ENCODE assay signal across 16 cellular contexts in genomic region chr5:103667068-103667467, GRCh38.
DNase-seq lines count a peak whose midpoint lies in the region; ATAC-seq and TF ChIP-seq lines count a peak whose summit lies in the region.
"Had no signal": no experiment of that assay in that cellular context is flagged by ENCODE, and none has a peak within 500 bp of the region (broad histone marks: within the 10 kb centered on the region; RNA-seq: fewer than 3 reads in every experiment).

No MANE protein-coding gene starts in this region.

- no peaks in the 10 kb centered on the region for H4K20me1 ChIP-seq in GM23338 (replicated peaks; ENCODE audit: insufficient read depth)
- H4K20me1 ChIP-seq in PC-9 (ENCODE audit: insufficient read depth) = no peaks in the 10 kb centered on the region

- CTCF ChIA-PET in PC-9 (lab: Charles Lee) = no interaction called here

- H3K36me3 ChIP-seq in GM23338 (ENCODE audit: insufficient read depth) (peaks cover 4% of the 10 kb centered on the region), PC-9 (ENCODE audit: low read depth) (no peaks in the 10 kb centered on the region)

- peaks cover 14% of the 10 kb centered on the region for H3K36me3 Mint-ChIP-seq in GM23338 (ENCODE audit: low read depth)

- intact Hi-C loops in PC-9 (cut with micrococcal nuclease; ENCODE audit: unreplicated experiment) = no loop called here

- H3K4me1 ChIP-seq in GM23338 (ENCODE audit: insufficient read depth) (no peaks in the 10 kb centered on the region), PC-9 (replicated peaks; ENCODE audit: insufficient read depth) (peaks cover 12% of the 10 kb centered on the region)

- peaks cover 22% of the 10 kb centered on the region for H3K9me3 Mint-ChIP-seq in GM23338

- no peak overlapping the region for H3K4me3 Mint-ChIP-seq in GM23338

- no peaks in the 10 kb centered on the region for H3K27me3 Mint-ChIP-seq in GM23338 (ENCODE audit: insufficient read depth, low read depth, poor library complexity)

- no peaks in the 10 kb centered on the region for H3K9me3 ChIP-seq in PC-9 (ENCODE audit: insufficient read depth, low read depth)

- POLR2A ChIA-PET in PC-9 (lab: Charles Lee; ENCODE audit: unreplicated experiment) = no interaction called here

- no peaks in the 10 kb centered on the region for H3K4me1 Mint-ChIP-seq in GM23338

- BruUV-seq in PC-9 (replicated peaks; lab: Mats Ljungman, UMichigan) = no TSS peak

- H2AFZ ChIP-seq in GM23338 (peak overlapping the region; percentile 61; the same call in 1 of the 2 replicates), PC-9 (no peak overlapping the region)

- H3K27ac Mint-ChIP-seq in GM23338 = no peak overlapping the region

- no peaks in the 10 kb centered on the region for H3F3A ChIP-seq in GM23338 (replicated peaks; ENCODE audit: low read depth)
- no peaks in the 10 kb centered on the region for H3F3A ChIP-seq in PC-9 (ENCODE audit: insufficient read depth, low read depth)

- no peak for ATAC-seq in GM23338
- ATAC-seq: K562 had no signal

- TF ChIP-seq CTCF in GM23338 (conservative IDR thresholded peaks at IDR 0.05; ENCODE audit: low read depth in 2 of 2) (no peak), PC-9 (conservative IDR thresholded peaks at IDR 0.05) (no peak), fibroblast of mammary gland (conservative IDR thresholded peaks at IDR 0.05; ENCODE audit: control insufficient read depth, insufficient read depth, low read depth, low read length) (no peak)

- no peaks in the 10 kb centered on the region for H3K27me3 ChIP-seq in GM23338 (ENCODE audit: insufficient read depth)
- no peaks in the 10 kb centered on the region for H3K27me3 ChIP-seq in PC-9 (ENCODE audit: insufficient read depth, low read depth)

- no peaks in the 10 kb centered on the region for H3K79me2 ChIP-seq in GM23338 (replicated peaks; ENCODE audit: insufficient read depth)
- no peaks in the 10 kb centered on the region for H3K79me2 ChIP-seq in PC-9 (ENCODE audit: low read depth)

- H3K27ac ChIP-seq in GM23338 (ENCODE audit: low read depth) (no peak overlapping the region), PC-9 (no peak overlapping the region)
- H3K27ac ChIP-seq: C4-2B had no signal

- H3K4me3 ChIP-seq in GM23338 = no peak overlapping the region
- no peak overlapping the region for H3K4me3 ChIP-seq in PC-9
- no peak overlapping the region for H3K4me3 ChIP-seq in fibroblast of mammary gland (ENCODE audit: control insufficient read depth, low read depth, low read length)
- H3K4me3 ChIP-seq: K562 had no signal

- H3K4me2 ChIP-seq in GM23338 = no peak overlapping the region
- H3K4me2 ChIP-seq in PC-9 = peak overlapping the region; percentile 21; the same call in 1 of the 2 replicates

- DNase-seq in GM23338 (ENCODE audit: low spot score) (no peak), PC-9 (no peak), fibroblast of mammary gland (ENCODE audit: low read depth) (peak; percentile 55), pulmonary artery endothelial cell (ENCODE audit: low read depth, low spot score) (peak; percentile 17), GDM1 (lab: John Stamatoyannopoulos, UW) (no peak), KG1 (lab: John Stamatoyannopoulos, UW) (no peak), NOMO-1 treated with dmso at 0.1 percent for 144 hours (lab: John Stamatoyannopoulos, UW; ENCODE audit: unreplicated experiment) (no peak)
- DNase-seq in activated CD4-positive, alpha-beta T cell treated with anti-CD3 and anti-CD28 coated beads, Interleukin-2, amount 50 U/mL, for 48 hours = no peak
- DNase-seq: activated naive CD4-positive, alpha-beta T cell treated with Interleukin-2 at 50 U/mL for 16 hours; central memory CD4-positive, alpha-beta T cell; head of caudate nucleus; kidney; NCI-H1417 treated with DMSO at 0.1 percent for 48 hours; NCI-H2227 treated with DMSO at 0.1 percent for 48 hours had no signal

- H3K9me2 ChIP-seq in GM23338 (ENCODE audit: insufficient read depth) (no peaks in the 10 kb centered on the region), PC-9 (ENCODE audit: insufficient read depth) (no peaks in the 10 kb centered on the region)

TF ChIP-seq in GM23338, 12 proteins besides CTCF, POLR2A, EP300 and RAD21 (continues in another document):
- TF ChIP-seq, protein P1, sequence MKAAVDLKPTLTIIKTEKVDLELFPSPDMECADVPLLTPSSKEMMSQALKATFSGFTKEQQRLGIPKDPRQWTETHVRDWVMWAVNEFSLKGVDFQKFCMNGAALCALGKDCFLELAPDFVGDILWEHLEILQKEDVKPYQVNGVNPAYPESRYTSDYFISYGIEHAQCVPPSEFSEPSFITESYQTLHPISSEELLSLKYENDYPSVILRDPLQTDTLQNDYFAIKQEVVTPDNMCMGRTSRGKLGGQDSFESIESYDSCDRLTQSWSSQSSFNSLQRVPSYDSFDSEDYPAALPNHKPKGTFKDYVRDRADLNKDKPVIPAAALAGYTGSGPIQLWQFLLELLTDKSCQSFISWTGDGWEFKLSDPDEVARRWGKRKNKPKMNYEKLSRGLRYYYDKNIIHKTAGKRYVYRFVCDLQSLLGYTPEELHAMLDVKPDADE (IDR thresholded peaks at IDR 0.05) = no peak
- TF ChIP-seq REST (IDR thresholded peaks at IDR 0.05; ENCODE audit: unreplicated experiment) (no peak), POLR2AphosphoS5 (IDR thresholded peaks at IDR 0.05; ENCODE audit: low read depth) (no peak), STAT1 (IDR thresholded peaks at IDR 0.05; ENCODE audit: unreplicated experiment) (no peak), EZH2 (IDR thresholded peaks at IDR 0.05; ENCODE audit: low read depth, unreplicated experiment) (no peak), NANOG (IDR thresholded peaks at IDR 0.05; ENCODE audit: borderline replicate concordance) (no peak), EZH2phosphoT487 (IDR thresholded peaks at IDR 0.05; ENCODE audit: unreplicated experiment) (no peak), ZNF331 (CRISPR knock-in tag; IDR thresholded peaks at IDR 0.05; ENCODE audit: low read depth) (no peak), ZNF114 (CRISPR knock-in tag; IDR thresholded peaks at IDR 0.05) (no peak)

Comparison
In these comparisons a context has a peak if more than half of its experiments do, and no peak if none do; other contexts are left out.
1. DNase-seq: peak in fibroblast of mammary gland (single experiment) and pulmonary artery endothelial cell (single experiment); none in GM23338 (single experiment), PC-9 (0 of 2), GDM1 (single experiment), KG1 (single experiment), NOMO-1 treated with dmso at 0.1 percent for 144 hours (single experiment) and activated CD4-positive, alpha-beta T cell treated with anti-CD3 and anti-CD28 coated beads, Interleukin-2, amount 50 U/mL, for 48 hours (0 of 2).